ENCODE assay signal across 1 cellular context in the genomic region with DNA sequence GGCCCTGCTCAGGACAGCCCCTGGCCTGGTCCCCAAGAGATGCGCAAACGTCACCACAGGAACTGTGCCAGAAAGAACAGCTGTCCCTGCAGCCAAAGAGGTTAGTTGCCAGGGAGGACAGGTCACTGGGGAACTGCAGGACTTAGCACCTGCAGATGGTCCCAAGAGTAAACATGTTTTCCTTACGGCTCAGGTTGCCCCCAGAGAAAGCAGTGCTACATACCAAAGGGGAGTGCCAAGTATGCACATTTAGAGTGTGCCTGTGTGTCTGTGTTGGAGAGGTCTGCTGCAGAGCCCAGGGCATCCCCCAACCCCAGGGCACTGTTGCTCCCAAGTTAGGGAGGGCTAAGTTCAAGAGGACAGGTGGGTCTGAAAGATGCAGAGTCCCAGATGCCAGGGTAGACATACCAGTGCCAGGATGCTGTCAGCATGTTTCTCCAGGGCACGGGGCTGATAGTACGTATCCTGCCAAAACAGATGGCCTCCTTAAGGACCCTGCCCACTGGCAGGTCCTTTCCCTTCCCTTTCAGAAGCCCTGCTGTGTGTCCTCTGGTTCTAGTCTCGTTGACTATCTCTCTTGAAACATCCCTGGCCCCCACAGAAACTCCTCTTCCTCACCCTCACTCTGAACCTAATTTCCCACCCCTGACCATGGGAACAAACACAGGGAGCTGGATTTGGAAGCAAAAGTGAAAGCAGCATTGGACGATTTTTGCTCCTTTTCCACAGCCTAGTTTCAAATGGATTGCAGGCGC.
TF ChIP-seq lines count a peak whose summit lies in the region.

No MANE protein-coding gene starts in this region.

TF ChIP-seq in GM12878, 131 proteins besides CTCF, POLR2A, EP300 and RAD21:
- TF ChIP-seq ZNF592 (IDR thresholded peaks at IDR 0.05) (no peak), NFIC (IDR thresholded peaks at IDR 0.05; ENCODE audit: low read depth, low read length) (no peak), ZNF622 (IDR thresholded peaks at IDR 0.05) (no peak), JUNB (IDR thresholded peaks at IDR 0.05) (no peak), MEF2B (IDR thresholded peaks at IDR 0.05; ENCODE audit: partially characterized antibody, poor library complexity, severe bottlenecking) (no peak), ETV6 (conservative IDR thresholded peaks at IDR 0.05 in 1 of 2, IDR thresholded peaks at IDR 0.05 in 1 of 2; ENCODE audit: borderline replicate concordance in 1 of 2, low read depth in 1 of 2) (no peak), POLR2AphosphoS2 (IDR thresholded peaks at IDR 0.05; ENCODE audit: low read depth, low read length) (no peak), TBL1XR1 (IDR thresholded peaks at IDR 0.05; ENCODE audit: low read depth, low read length) (no peak), ATF2 (IDR thresholded peaks at IDR 0.05; ENCODE audit: low read length) (no peak), POU2F2 (IDR thresholded peaks at IDR 0.05; ENCODE audit: borderline replicate concordance, low read depth, low read length) (no peak), NR2C2 (IDR thresholded peaks at IDR 0.05; ENCODE audit: borderline replicate concordance, control insufficient read depth, insufficient read length, low read depth) (no peak)
- TF ChIP-seq, protein P1, sequence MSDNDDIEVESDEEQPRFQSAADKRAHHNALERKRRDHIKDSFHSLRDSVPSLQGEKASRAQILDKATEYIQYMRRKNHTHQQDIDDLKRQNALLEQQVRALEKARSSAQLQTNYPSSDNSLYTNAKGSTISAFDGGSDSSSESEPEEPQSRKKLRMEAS (IDR thresholded peaks at IDR 0.05; ENCODE audit: low read depth, low read length): no peak
